8 cellular contexts compared by ENCODE assay signal in the genomic region with DNA sequence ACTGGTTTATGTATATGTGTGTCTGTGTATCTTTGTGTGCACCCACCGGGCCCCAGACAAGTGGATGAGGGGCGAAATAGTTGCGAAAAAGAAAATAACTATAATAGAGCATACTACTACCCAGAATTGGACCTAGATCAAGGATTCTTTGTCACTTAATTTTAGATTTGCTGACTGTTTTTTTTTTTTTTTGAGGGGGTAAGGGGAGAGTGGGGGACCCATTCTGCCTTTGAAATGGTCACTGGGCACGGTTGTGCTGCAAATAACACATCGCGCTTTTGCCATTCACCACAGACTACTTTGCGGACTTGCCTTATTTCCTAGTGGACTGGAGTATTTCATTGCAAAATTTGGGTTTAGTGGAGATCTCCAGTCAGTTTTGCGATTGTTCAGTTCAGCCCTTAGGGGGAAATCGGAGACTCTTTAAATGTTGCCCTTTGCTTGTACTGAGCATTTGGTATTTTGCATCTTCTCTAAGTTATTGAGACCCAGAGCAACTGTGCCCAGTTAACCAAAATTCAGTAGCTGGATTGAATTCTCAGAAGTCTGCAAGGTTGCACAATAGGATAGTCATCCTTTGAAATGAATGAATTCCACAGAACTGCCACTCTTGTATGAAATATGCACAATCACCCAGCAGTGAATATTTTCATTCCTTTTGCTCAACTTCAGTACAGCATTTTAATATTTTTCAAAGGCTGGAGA. TPM values are rescaled to one million over a fixed set of nuclear protein-coding genes. Genes with fewer than 3 reads are reported as not detected.
A peak's percentile ranks its signal among the peaks of the same experiment; 100 is the strongest.
DNase-seq lines count a peak whose midpoint lies in the region; ATAC-seq and TF ChIP-seq lines count a peak whose summit lies in the region.

No MANE protein-coding gene starts in this region.

- in situ Hi-C loops in mammary epithelial cell (cut with MboI; ENCODE audit: low sequenced_read_pairs in 2 of 2), result loop anchor here (10.0 to 25.0 kb wide), 6 partner anchors 257 to 885 kb away; no protein-coding TSS in a partner anchor

- no peak overlapping the region for H2AFZ ChIP-seq in mammary epithelial cell (ENCODE audit: low read depth, low read length)

- H3K36me3 ChIP-seq in KOPT-K1 (ENCODE audit: insufficient read depth, low read length) (peaks cover 35% of the 10 kb centered on the region), mammary epithelial cell (ENCODE audit: insufficient read depth, low read length) (peaks cover 4% of the 10 kb centered on the region)

- H3K27ac ChIP-seq in KOPT-K1 (ENCODE audit: low read depth, low read length, poor library complexity, severe bottlenecking) (peak overlapping the region; percentile 86), mammary epithelial cell (ENCODE audit: insufficient read depth, low read depth, low read length) (peak overlapping the region; percentile 23)

- H4K20me1 ChIP-seq in mammary epithelial cell (ENCODE audit: insufficient read depth, low read length), result no peaks in the 10 kb centered on the region

- CTCF ChIA-PET in mammary epithelial cell (lab: Charles Lee; ENCODE audit: low non-redundant PET), result interaction anchor here (0.6 kb wide), 1 partner anchor 46 kb away, joined by 4 read pairs; no protein-coding TSS in a partner anchor

- H3K4me3 ChIP-seq in mammary epithelial cell (replicated peaks in 1 of 3; ENCODE audit: insufficient read depth in 1 of 3, low read depth in 2 of 3, low read length in 3 of 3), result peak overlapping the region; percentile 76 to 89 (median 87)

- no TSS peak for BruUV-seq in mammary epithelial cell (replicated peaks; lab: Mats Ljungman, UMichigan)

- DNase-seq in AG08396 (ENCODE audit: low spot score) (peak; percentile 51), mammary epithelial cell (peak; percentile 50), midbrain (lab: John Stamatoyannopoulos, UW) (peak; percentile 16), SHP77 treated with DMSO at 0.1 percent for 48 hours (lab: John Stamatoyannopoulos, UW) (no peak), RPMI8226 (no peak)
- no peak for DNase-seq in central memory CD4-positive, alpha-beta T cell

- ATAC-seq in GM19023 (IDR thresholded peaks at IDR 0.05; ENCODE audit: unreplicated experiment), result no peak

- H3K9ac ChIP-seq in mammary epithelial cell (ENCODE audit: insufficient read depth, low read length), result peak overlapping the region; percentile 61

- peak overlapping the region; percentile 90 for H3K4me2 ChIP-seq in mammary epithelial cell (ENCODE audit: insufficient read depth, low read depth, low read length)

- 0% methylated on average over 7 of the region's 9 CpGs for WGBS in mammary epithelial cell (ENCODE audit: low coverage, missing lambda C conversion rate)

- intact Hi-C loops in mammary epithelial cell (cut with micrococcal nuclease), result loop anchor here (1.0 to 5.0 kb wide), 4 partner anchors 132 to 762 kb away; no protein-coding TSS in a partner anchor

- no peaks in the 10 kb centered on the region for H3K27me3 ChIP-seq in mammary epithelial cell (ENCODE audit: insufficient read depth, low read length)

- H3K4me1 ChIP-seq in mammary epithelial cell (ENCODE audit: insufficient read depth, low read length), result peaks cover 45% of the 10 kb centered on the region

- dilution Hi-C loops in mammary epithelial cell (cut with HindIII; ENCODE audit: low sequenced_read_pairs), result no loop called here

- no peaks in the 10 kb centered on the region for H3K9me3 ChIP-seq in KOPT-K1 (ENCODE audit: insufficient read depth, low read length, poor library complexity, severe bottlenecking)
- no peaks in the 10 kb centered on the region for H3K9me3 ChIP-seq in mammary epithelial cell (replicated peaks; ENCODE audit: insufficient read depth, low read length)

- TF ChIP-seq CTCF in mammary epithelial cell (conservative IDR thresholded peaks at IDR 0.05 in 1 of 2, IDR thresholded peaks at IDR 0.05 in 1 of 2; ENCODE audit: extremely low read depth in 1 of 2, insufficient read depth in 1 of 2, low read depth in 1 of 2, low read length in 2 of 2), result no peak

- H3K79me2 ChIP-seq in mammary epithelial cell (ENCODE audit: insufficient read depth, low read length), result peaks cover 59% of the 10 kb centered on the region

RNA-seq across cellular contexts. Expression of gene TRIB2, which starts 2.8 kb away (rescaled TPM):
- 10 to 100 TPM in 1 of 2 donors, 1 to 10 TPM in 1; 9.0 to 30.7 TPM for total RNA-seq in mammary epithelial cell
- 10.9 TPM for polyA plus RNA-seq in mammary epithelial cell
- polyA minus RNA-seq in mammary epithelial cell, result 45.0 TPM

Comparison
In these comparisons a context has a peak if more than half of its experiments do, and no peak if none do; other contexts are left out.
1. DNase-seq: peak in AG08396 (single experiment), mammary epithelial cell (single experiment) and midbrain (single experiment); none in SHP77 treated with DMSO at 0.1 percent for 48 hours (single experiment), RPMI8226 (single experiment) and central memory CD4-positive, alpha-beta T cell (single experiment).